ENCODE assay signal across 12 cellular contexts in the genomic region with DNA sequence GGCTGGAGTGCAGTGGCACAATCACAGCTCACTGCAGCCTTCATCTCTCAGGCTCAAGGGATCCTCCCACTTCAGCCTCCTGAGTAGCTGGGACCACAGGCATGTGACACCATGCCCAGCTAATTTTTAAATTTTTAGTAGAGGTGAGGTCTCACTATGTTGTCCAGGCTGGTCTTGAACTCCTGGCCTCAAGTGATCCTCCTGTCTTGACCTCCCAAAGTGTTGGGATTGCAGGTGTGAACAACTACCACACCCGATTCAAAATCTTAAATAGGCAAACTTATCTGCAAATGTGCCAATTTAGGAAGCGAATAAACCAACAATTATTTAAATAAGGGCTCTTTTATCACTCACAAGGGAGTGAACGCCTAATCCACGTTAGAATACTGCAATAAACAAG. TPM values are rescaled to one million over a fixed set of nuclear protein-coding genes. Genes with fewer than 3 reads are reported as not detected.
DNase-seq lines count a peak whose midpoint lies in the region; ATAC-seq, FAIRE-seq and TF ChIP-seq lines count a peak whose summit lies in the region.
"Had no signal": no experiment of that assay in that cellular context is flagged by ENCODE, and none has a peak within 500 bp of the region (broad histone marks: within the 10 kb centered on the region; RNA-seq: fewer than 3 reads in every experiment).

No MANE protein-coding gene starts in this region.

- H3K27me3 ChIP-seq in PC-3 (ENCODE audit: low read length) (no peaks in the 10 kb centered on the region), H1 (replicated peaks in 1 of 4; ENCODE audit: control insufficient read depth in 3 of 4, extremely low read depth in 1 of 4, insufficient read depth in 3 of 4, low read length in 3 of 4) (no peaks in the 10 kb centered on the region), muscle layer of colon (ENCODE audit: control insufficient read depth in 1 of 2, insufficient read depth in 2 of 2, low read length in 2 of 2) (no peaks in the 10 kb centered on the region)

- peaks cover 53% of the 10 kb centered on the region for H3K4me1 ChIP-seq in PC-3 (ENCODE audit: insufficient read depth, low read length)
- peaks cover 5 to 23% (median 13%) of the 10 kb centered on the region in 4 experiments for H3K4me1 ChIP-seq in H1 (replicated peaks in 1 of 4; ENCODE audit: control insufficient read depth in 3 of 4, insufficient read depth in 4 of 4, low read length in 3 of 4)
- peaks cover 39% of the 10 kb centered on the region for H3K4me1 ChIP-seq in muscle layer of colon (ENCODE audit: insufficient read depth, low read length)

- H4K5ac ChIP-seq in H1 (ENCODE audit: insufficient read length, low read depth, low read length), result no peak overlapping the region

- H3K23me2 ChIP-seq in H1 (ENCODE audit: low read depth, low read length), result peaks cover 6% of the 10 kb centered on the region

- H2BK12ac ChIP-seq in H1 (ENCODE audit: low read depth, low read length), result peak overlapping the region; percentile 97

- H3K9me3 ChIP-seq in PC-3 (ENCODE audit: low read length), result no peaks in the 10 kb centered on the region
- no peaks in the 10 kb centered on the region for H3K9me3 ChIP-seq in H1 (ENCODE audit: insufficient read depth in 2 of 2, low read depth in 1 of 2, low read length in 1 of 2)
- no peaks in the 10 kb centered on the region for H3K9me3 ChIP-seq in muscle layer of colon (ENCODE audit: low read length)

- H4K20me1 ChIP-seq in PC-3 (ENCODE audit: low read length), result peaks cover 8% of the 10 kb centered on the region
- H4K20me1 ChIP-seq in H1 (replicated peaks in 1 of 2; ENCODE audit: control insufficient read depth in 1 of 2, insufficient read depth in 2 of 2, low read length in 2 of 2), result peaks cover 4 to 6% of the 10 kb centered on the region in 2 experiments

- WGBS in H1 (ENCODE audit: extremely low coverage in 1 of 2, insufficient coverage in 1 of 2, insufficient read length in 1 of 2, insufficient replicate concordance in 2 of 2, low coverage in 1 of 2, low lambda C conversion rate in 2 of 2, missing lambda C conversion rate in 1 of 2), 2 experiments, result 93% methylated on average over 4 of the region's 4 CpGs; no CpG with 5 or more reads in 1 of the 2 experiments

- no peak for ATAC-seq in PC-3
- ATAC-seq in GM21723 (IDR thresholded peaks at IDR 0.05; ENCODE audit: unreplicated experiment), result no peak
- ATAC-seq in GM21786 (IDR thresholded peaks at IDR 0.05; ENCODE audit: unreplicated experiment), result no peak
- ATAC-seq: stimulated activated naive B cell treated with anti-CD40 and anti-IgM and Interleukin-4, amounts not matched to agents 10 μg/mL and 1 μg/mL and 100 μg/mL, for 72 hours had no signal

- peak overlapping the region; percentile 99 for H3K27ac Mint-ChIP-seq in type B pancreatic cell
- H3K27ac Mint-ChIP-seq: stimulated activated naive B cell treated with anti-CD40 and anti-IgM and Interleukin-4, amounts not matched to agents 10 μg/mL and 1 μg/mL and 100 μg/mL, for 72 hours had no signal

- no peak overlapping the region for H4K8ac ChIP-seq in H1 (ENCODE audit: extremely low read depth, insufficient read depth, low read length)

- H2BK15ac ChIP-seq in H1 (ENCODE audit: low read length), result no peak overlapping the region

- DNase-seq in PC-3, result no peak
- DNase-seq in H1 (ENCODE audit: low read depth in 1 of 2, low spot score in 2 of 2), result no peak
- DNase-seq in type B pancreatic cell (ENCODE audit: extremely low spot score, unreplicated experiment), result no peak
- no peak for DNase-seq in DMS79 (lab: John Stamatoyannopoulos, UW)
- DNase-seq: activated CD4-positive, alpha-beta T cell treated with anti-CD3 and anti-CD28 coated beads for 1 hour; activated T-cell treated with anti-CD3 and anti-CD28 coated beads, Interleukin-2, amount 50 U/mL, for 1 hour; retina; stimulated activated CD4-positive, alpha-beta T cell treated with anti-CD3 and anti-CD28 coated beads, Interleukin-4, amount 100 ng/mL, for 4 hours; stimulated activated naive B cell treated with anti-CD40 and anti-IgM and Interleukin-4, amounts not matched to agents 10 μg/mL and 1 μg/mL and 100 μg/mL, for 72 hours had no signal

- H3K27me3 Mint-ChIP-seq in type B pancreatic cell, result no peaks in the 10 kb centered on the region
- H3K27me3 Mint-ChIP-seq: stimulated activated naive B cell treated with anti-CD40 and anti-IgM and Interleukin-4, amounts not matched to agents 10 μg/mL and 1 μg/mL and 100 μg/mL, for 72 hours had no signal

- peaks cover 46% of the 10 kb centered on the region for H3K4me1 Mint-ChIP-seq in type B pancreatic cell (ENCODE audit: unreplicated experiment)

- no peak overlapping the region for H3K56ac ChIP-seq in H1 (replicated peaks; ENCODE audit: insufficient read length, low read depth, low read length)

- no peak for FAIRE-seq in H1 (lab: Jason Lieb, UNC)

- H3K4ac ChIP-seq in H1 (replicated peaks; ENCODE audit: insufficient read length, low read depth, low read length), result no peak overlapping the region

- H3K23ac ChIP-seq in H1 (ENCODE audit: insufficient read length), result no peak overlapping the region

- TF ChIP-seq CTCF in PC-3 (conservative IDR thresholded peaks at IDR 0.05; ENCODE audit: low read depth, low read length), result no peak
- no peak for TF ChIP-seq CTCF in H1 (IDR thresholded peaks at IDR 0.05; ENCODE audit: control extremely low read depth in 1 of 3, insufficient read depth in 1 of 3, low read depth in 1 of 3, low read length in 3 of 3)
- no peak for TF ChIP-seq CTCF in type B pancreatic cell (conservative IDR thresholded peaks at IDR 0.05)

- H3K4me3 Mint-ChIP-seq in type B pancreatic cell, result peak overlapping the region; percentile 23
- H3K4me3 Mint-ChIP-seq: stimulated activated naive B cell treated with anti-CD40 and anti-IgM and Interleukin-4, amounts not matched to agents 10 μg/mL and 1 μg/mL and 100 μg/mL, for 72 hours had no signal

- POLR2A ChIA-PET in PC-3 (lab: Charles Lee; ENCODE audit: unreplicated experiment) (no interaction called here), H1 (lab: Charles Lee; ENCODE audit: partially characterized antibody) (no interaction called here)

- H3K4me2 ChIP-seq in PC-3 (ENCODE audit: low read length) (peak overlapping the region; percentile 75; the same call in 1 of the 2 replicates), H1 (ENCODE audit: insufficient read depth in 1 of 2, low read depth in 2 of 2, low read length in 2 of 2) (no peak overlapping the region)

- H3K27ac ChIP-seq in PC-3 (ENCODE audit: low read length) (peak overlapping the region; percentile 98), H1 (ENCODE audit: low read depth, low read length) (no peak overlapping the region), muscle layer of colon (ENCODE audit: low read depth, low read length) (peak overlapping the region; percentile 91)

- H3F3A ChIP-seq in PC-3 (ENCODE audit: low read length, unreplicated experiment), result no peaks in the 10 kb centered on the region

- H2BK20ac ChIP-seq in H1 (ENCODE audit: low read length), result no peak overlapping the region

- H2AFZ ChIP-seq in PC-3 (ENCODE audit: low read length) (no peak overlapping the region), H1 (ENCODE audit: low read length) (no peak overlapping the region)

- H3K18ac ChIP-seq in H1 (ENCODE audit: extremely low read depth, low read length), result no peak overlapping the region

- H3K9ac ChIP-seq in PC-3 (ENCODE audit: low read length), result peak overlapping the region; percentile 88; the same call in 1 of the 2 replicates
- H3K9ac ChIP-seq in H1 (replicated peaks in 1 of 4; ENCODE audit: extremely low read depth in 1 of 4, low read depth in 3 of 4, low read length in 3 of 4), result no peak overlapping the region
- no peak overlapping the region for H3K9ac ChIP-seq in muscle layer of colon (ENCODE audit: low read length)

- H2BK120ac ChIP-seq in H1 (replicated peaks; ENCODE audit: low read depth, low read length), result no peak overlapping the region

- no peaks in the 10 kb centered on the region for H3K79me1 ChIP-seq in H1 (ENCODE audit: low read depth, low read length)

- BruUV-seq in PC-3 (replicated peaks; lab: Mats Ljungman, UMichigan), result no TSS peak

- TF ChIP-seq POLR2A in H1 (IDR thresholded peaks at IDR 0.05; ENCODE audit: control extremely low read depth in 1 of 2, low read depth in 2 of 2, low read length in 2 of 2), result no peak

- H2BK5ac ChIP-seq in H1 (ENCODE audit: low read depth, low read length), result no peak overlapping the region

- no peak overlapping the region for H4K91ac ChIP-seq in H1 (replicated peaks; ENCODE audit: insufficient read length, low read length)

- H3K36me3 ChIP-seq in PC-3 (ENCODE audit: low read depth, low read length), result no peaks in the 10 kb centered on the region
- no peaks in the 10 kb centered on the region for H3K36me3 ChIP-seq in H1 (ENCODE audit: control insufficient read depth in 2 of 4, insufficient read depth in 4 of 4, low read length in 3 of 4)
- H3K36me3 ChIP-seq in muscle layer of colon (ENCODE audit: insufficient read depth, low read length), result no peaks in the 10 kb centered on the region

- peaks cover 8% of the 10 kb centered on the region for H3K36me3 Mint-ChIP-seq in type B pancreatic cell

- TF ChIP-seq EP300 in H1 (IDR thresholded peaks at IDR 0.05; ENCODE audit: borderline replicate concordance in 1 of 2, low read depth in 2 of 2, low read length in 2 of 2), result no peak

- H3K79me2 ChIP-seq in PC-3 (ENCODE audit: low read length) (peaks cover 17% of the 10 kb centered on the region), H1 (ENCODE audit: control insufficient read depth in 1 of 2, insufficient read depth in 2 of 2, low read length in 2 of 2) (peaks cover 15 to 16% of the 10 kb centered on the region in 2 experiments)

- CTCF ChIA-PET in PC-3 (lab: Charles Lee), result no interaction called here
- CTCF ChIA-PET in H1 (lab: Charles Lee; ENCODE audit: partially characterized antibody), result no interaction called here

- H3K4me3 ChIP-seq in PC-3 (ENCODE audit: low read length), result no peak overlapping the region
- H3K4me3 ChIP-seq in H1 (ENCODE audit: extremely low read depth in 1 of 4, insufficient read depth in 2 of 4, low read depth in 3 of 4, low read length in 4 of 4), result no peak overlapping the region
- H3K4me3 ChIP-seq in muscle layer of colon (ENCODE audit: low read depth in 1 of 2, low read length in 2 of 2), result no peak overlapping the region

- intact Hi-C loops in PC-3 (cut with micrococcal nuclease), result loop anchor here (10.0 kb wide), 1 partner anchor 886 kb away; a partner anchor contains a TSS

- no peak for TF ChIP-seq RAD21 in H1 (IDR thresholded peaks at IDR 0.05 in 1 of 2, conservative IDR thresholded peaks at IDR 0.05 in 1 of 2; ENCODE audit: low read depth in 2 of 2, low read length in 2 of 2)

- no peak overlapping the region for H3K14ac ChIP-seq in H1 (ENCODE audit: insufficient read length)

- H3K9me3 Mint-ChIP-seq in type B pancreatic cell, result peaks cover 3% of the 10 kb centered on the region
- H3K9me3 Mint-ChIP-seq: stimulated activated naive B cell treated with anti-CD40 and anti-IgM and Interleukin-4, amounts not matched to agents 10 μg/mL and 1 μg/mL and 100 μg/mL, for 72 hours had no signal

- H3K9me2 ChIP-seq in PC-3 (replicated peaks; ENCODE audit: low read length), result no peaks in the 10 kb centered on the region

- H2AK5ac ChIP-seq in H1 (ENCODE audit: low read depth, low read length), result no peak overlapping the region

RNA-seq across cellular contexts. Expression of a gene that starts 3.2 kb away (rescaled TPM):
- total RNA-seq in PC-3 (2014; rRNA removed), result 45.1 and 46.9 TPM in 2 replicates
- 115 and 120 TPM in 2 replicates for total RNA-seq in H1 (2021; fragmentation: NEBNext Ultra II Directional; extraction: Animal tissue kit (Norgen Biotek cat#: 25700))
- polyA plus RNA-seq in H1 (2011; rRNA removed), result 22.6 and 40.8 TPM in 2 replicates
- polyA plus RNA-seq in H1 (2011; cell fraction: cytosol; rRNA removed), result 49.2 TPM
- polyA plus RNA-seq in H1 (2011; cell fraction: nucleus; rRNA removed), result 21.5 TPM
- polyA plus RNA-seq in H1 (2012, experiment 1 of 2), result 55.4 to 89.1 TPM (median 63.7 TPM) in 4 replicates
- 19.5 TPM for polyA plus RNA-seq in H1 (2012, experiment 2 of 2)
- polyA plus RNA-seq in H1 (2013, experiment 1 of 2), result 55.2 TPM
- 53.3 TPM for polyA plus RNA-seq in H1 (2013, experiment 2 of 2)
- 48.9 and 53.0 TPM in 2 replicates for polyA minus RNA-seq in H1 (2011; rRNA and poly(A)+ RNA removed)
- 37.4 TPM for polyA minus RNA-seq in H1 (2011; cell fraction: cytosol; rRNA and poly(A)+ RNA removed)
- 91.8 TPM for polyA minus RNA-seq in H1 (2011; cell fraction: nucleus; rRNA and poly(A)+ RNA removed)
- total RNA-seq in type B pancreatic cell (ENCODE audit: low replicate concordance), result 80.1 and 104 TPM in 2 replicates
